ENCODE assay signal across 22 cellular contexts in the genomic region with DNA sequence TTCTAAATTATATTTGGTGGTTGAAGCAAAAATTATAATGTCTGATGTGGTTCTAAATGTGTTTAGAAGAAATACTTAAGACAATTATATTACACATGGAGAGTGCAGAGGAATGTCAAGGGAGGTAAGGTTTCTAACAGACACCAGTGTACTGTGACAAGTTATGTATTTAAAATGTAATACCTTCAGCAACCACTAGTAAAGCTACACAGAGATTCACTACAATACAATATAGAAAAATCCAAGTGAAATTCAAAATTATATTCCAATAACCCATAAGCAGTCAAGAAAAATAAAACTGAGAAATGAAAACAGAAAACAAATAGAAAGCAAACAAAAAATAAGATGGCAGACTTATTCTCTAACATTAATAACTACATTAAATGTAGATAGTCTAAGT.
A peak's percentile ranks its signal among the peaks of the same experiment; 100 is the strongest.
DNase-seq lines count a peak whose midpoint lies in the region; ATAC-seq and TF ChIP-seq lines count a peak whose summit lies in the region.
"Had no signal": no experiment of that assay in that cellular context is flagged by ENCODE, and none has a peak within 500 bp of the region (broad histone marks: within the 10 kb centered on the region; RNA-seq: fewer than 3 reads in every experiment).

No MANE protein-coding gene starts in this region.

- no peaks in the 10 kb centered on the region for H3K9me3 ChIP-seq in neural progenitor cell (ENCODE audit: low read depth)
- H3K9me3 ChIP-seq: body of pancreas, gastroesophageal sphincter, lower lobe of right lung, prostate gland had no signal

- H2AFZ ChIP-seq in neural progenitor cell (replicated peaks) = no peak overlapping the region

- H4K20me1 ChIP-seq in neural progenitor cell (ENCODE audit: low read depth) = no peaks in the 10 kb centered on the region

- H3K9ac ChIP-seq in neural progenitor cell = no peak overlapping the region

- H3K27me3 ChIP-seq in neural progenitor cell = no peaks in the 10 kb centered on the region
- H3K27me3 ChIP-seq: body of pancreas, gastroesophageal sphincter had no signal

- H3K27me3 Mint-ChIP-seq in WTC11 (ENCODE audit: low read depth) (no peaks in the 10 kb centered on the region), neural progenitor cell (ENCODE audit: insufficient read depth, low read depth) (no peaks in the 10 kb centered on the region)
- no peaks in the 10 kb centered on the region for H3K27me3 Mint-ChIP-seq in activated T-cell treated with anti-CD3 and anti-CD28 coated beads, Interleukin-2, amount 50 U/mL, for 4 hours (ENCODE audit: low read depth)
- H3K27me3 Mint-ChIP-seq: activated naive CD8-positive, alpha-beta T cell treated with anti-CD3 and anti-CD28 coated beads for 36 hours had no signal

- H3K27ac Mint-ChIP-seq in WTC11 (no peak overlapping the region), neural progenitor cell (no peak overlapping the region)
- H3K27ac Mint-ChIP-seq: activated CD8-positive, alpha-beta T cell treated with anti-CD3 and anti-CD28 coated beads, Interleukin-2, amount 10 ng/mL, durations not matched to agents 7 days and 5 days; activated naive CD8-positive, alpha-beta T cell treated with anti-CD3 and anti-CD28 coated beads for 36 hours; activated T-cell treated with anti-CD3 and anti-CD28 coated beads, Interleukin-2, amount 50 U/mL, for 72 hours; naive B cell had no signal

- H3K36me3 Mint-ChIP-seq in WTC11 (no peaks in the 10 kb centered on the region), neural progenitor cell (no peaks in the 10 kb centered on the region)
- no peaks in the 10 kb centered on the region for H3K36me3 Mint-ChIP-seq in activated T-cell treated with anti-CD3 and anti-CD28 coated beads, Interleukin-2, amount 50 U/mL, for 4 hours (ENCODE audit: insufficient read depth)
- H3K36me3 Mint-ChIP-seq: activated naive CD8-positive, alpha-beta T cell treated with anti-CD3 and anti-CD28 coated beads for 36 hours; naive B cell had no signal

- no peak overlapping the region for H3K4me2 ChIP-seq in neural progenitor cell

- H3F3A ChIP-seq in neural progenitor cell (ENCODE audit: low read depth) = no peaks in the 10 kb centered on the region

- DNase-seq in WTC11 (ENCODE audit: low spot score) = no peak
- no peak for DNase-seq in neural progenitor cell (ENCODE audit: low spot score)
- no peak for DNase-seq in hepatic stellate cell (ENCODE audit: low spot score)
- no peak for DNase-seq in activated T-cell treated with anti-CD3 and anti-CD28 coated beads, Interleukin-2, amount 50 U/mL, for 4 hours
- DNase-seq: activated CD4-positive, CD25-positive, alpha-beta regulatory T cell; activated CD8-positive, alpha-beta T cell treated with anti-CD3 and anti-CD28 coated beads, Interleukin-2, amount 10 ng/mL, durations not matched to agents 7 days and 5 days; activated naive CD8-positive, alpha-beta T cell treated with anti-CD3 and anti-CD28 coated beads for 36 hours; activated T-cell treated with anti-CD3 and anti-CD28 coated beads, Interleukin-2, amount 50 U/mL, for 72 hours; body of pancreas; cortex of kidney; DMS153; lower lobe of right lung; naive B cell; SHP77 treated with DMSO at 0.1 percent for 48 hours; stimulated activated naive CD4-positive, alpha-beta T cell; trophoblast cell had no signal

- no peak overlapping the region for H3K4me3 ChIP-seq in neural progenitor cell
- H3K4me3 ChIP-seq: body of pancreas, gastroesophageal sphincter, lower lobe of right lung, prostate gland had no signal

- H3K4me1 Mint-ChIP-seq in WTC11 = no peaks in the 10 kb centered on the region
- H3K4me1 Mint-ChIP-seq in neural progenitor cell = peaks cover 3% of the 10 kb centered on the region
- H3K4me1 Mint-ChIP-seq in activated T-cell treated with anti-CD3 and anti-CD28 coated beads, Interleukin-2, amount 50 U/mL, for 4 hours (ENCODE audit: low read depth) = no peaks in the 10 kb centered on the region
- H3K4me1 Mint-ChIP-seq: activated naive CD8-positive, alpha-beta T cell treated with anti-CD3 and anti-CD28 coated beads for 36 hours; naive B cell had no signal

- no peaks in the 10 kb centered on the region for H3K36me3 ChIP-seq in neural progenitor cell
- H3K36me3 ChIP-seq: gastroesophageal sphincter, lower lobe of right lung, prostate gland had no signal

- no peak overlapping the region for H3K4me3 Mint-ChIP-seq in WTC11
- no peak overlapping the region for H3K4me3 Mint-ChIP-seq in neural progenitor cell
- no peak overlapping the region for H3K4me3 Mint-ChIP-seq in activated T-cell treated with anti-CD3 and anti-CD28 coated beads, Interleukin-2, amount 50 U/mL, for 4 hours
- H3K4me3 Mint-ChIP-seq: activated CD8-positive, alpha-beta T cell treated with anti-CD3 and anti-CD28 coated beads, Interleukin-2, amount 10 ng/mL, durations not matched to agents 7 days and 5 days; activated naive CD8-positive, alpha-beta T cell treated with anti-CD3 and anti-CD28 coated beads for 36 hours; activated T-cell treated with anti-CD3 and anti-CD28 coated beads, Interleukin-2, amount 50 U/mL, for 72 hours; naive B cell had no signal

- CTCF ChIA-PET in WTC11 (lab: Charles Lee) = no interaction called here

- H3K9me3 Mint-ChIP-seq in WTC11 (no peaks in the 10 kb centered on the region), neural progenitor cell (no peaks in the 10 kb centered on the region)
- H3K9me3 Mint-ChIP-seq in activated T-cell treated with anti-CD3 and anti-CD28 coated beads, Interleukin-2, amount 50 U/mL, for 4 hours = peaks cover 9% of the 10 kb centered on the region
- H3K9me3 Mint-ChIP-seq: activated T-cell treated with anti-CD3 and anti-CD28 coated beads, Interleukin-2, amount 50 U/mL, for 72 hours; naive B cell had no signal

- ATAC-seq in GM21367 (IDR thresholded peaks at IDR 0.05; ENCODE audit: unreplicated experiment) = peak; percentile 63
- peak; percentile 76 for ATAC-seq in HG03354 (IDR thresholded peaks at IDR 0.05; ENCODE audit: poor library complexity, severe bottlenecking, unreplicated experiment)
- peak; percentile 53 for ATAC-seq in WTC11
- ATAC-seq in HG03460 (IDR thresholded peaks at IDR 0.05; ENCODE audit: unreplicated experiment) = no peak
- no peak for ATAC-seq in HG03095 (IDR thresholded peaks at IDR 0.05; ENCODE audit: unreplicated experiment)
- ATAC-seq in activated T-cell treated with anti-CD3 and anti-CD28 coated beads, Interleukin-2, amount 50 U/mL, for 4 hours = no peak
- ATAC-seq: activated CD8-positive, alpha-beta T cell treated with anti-CD3 and anti-CD28 coated beads, Interleukin-2, amount 10 ng/mL, durations not matched to agents 7 days and 5 days; activated T-cell treated with anti-CD3 and anti-CD28 coated beads, Interleukin-2, amount 50 U/mL, for 72 hours; body of pancreas; gastroesophageal sphincter; lower lobe of right lung had no signal

- H3K27ac ChIP-seq in neural progenitor cell = no peak overlapping the region
- H3K27ac ChIP-seq: body of pancreas, gastroesophageal sphincter, lower lobe of right lung, prostate gland had no signal

- no peaks in the 10 kb centered on the region for H3K4me1 ChIP-seq in neural progenitor cell
- H3K4me1 ChIP-seq: body of pancreas, gastroesophageal sphincter, lower lobe of right lung, prostate gland had no signal

- POLR2A ChIA-PET in WTC11 (lab: Charles Lee) = no interaction called here

- TF ChIP-seq CTCF in WTC11 (IDR thresholded peaks at IDR 0.05) = no peak
- peak; percentile 31 for TF ChIP-seq CTCF in neural progenitor cell (IDR thresholded peaks at IDR 0.05)

- H3K79me2 ChIP-seq in neural progenitor cell (ENCODE audit: low read depth) = no peaks in the 10 kb centered on the region

TF ChIP-seq in WTC11, 78 proteins besides CTCF, POLR2A, EP300 and RAD21 (continues in another document):
- TF ChIP-seq, protein P1, sequence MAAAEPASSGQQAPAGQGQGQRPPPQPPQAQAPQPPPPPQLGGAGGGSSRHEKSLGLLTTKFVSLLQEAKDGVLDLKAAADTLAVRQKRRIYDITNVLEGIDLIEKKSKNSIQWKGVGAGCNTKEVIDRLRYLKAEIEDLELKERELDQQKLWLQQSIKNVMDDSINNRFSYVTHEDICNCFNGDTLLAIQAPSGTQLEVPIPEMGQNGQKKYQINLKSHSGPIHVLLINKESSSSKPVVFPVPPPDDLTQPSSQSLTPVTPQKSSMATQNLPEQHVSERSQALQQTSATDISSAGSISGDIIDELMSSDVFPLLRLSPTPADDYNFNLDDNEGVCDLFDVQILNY (CRISPR knock-in tag; IDR thresholded peaks at IDR 0.05) = no peak
- TF ChIP-seq, protein P2, sequence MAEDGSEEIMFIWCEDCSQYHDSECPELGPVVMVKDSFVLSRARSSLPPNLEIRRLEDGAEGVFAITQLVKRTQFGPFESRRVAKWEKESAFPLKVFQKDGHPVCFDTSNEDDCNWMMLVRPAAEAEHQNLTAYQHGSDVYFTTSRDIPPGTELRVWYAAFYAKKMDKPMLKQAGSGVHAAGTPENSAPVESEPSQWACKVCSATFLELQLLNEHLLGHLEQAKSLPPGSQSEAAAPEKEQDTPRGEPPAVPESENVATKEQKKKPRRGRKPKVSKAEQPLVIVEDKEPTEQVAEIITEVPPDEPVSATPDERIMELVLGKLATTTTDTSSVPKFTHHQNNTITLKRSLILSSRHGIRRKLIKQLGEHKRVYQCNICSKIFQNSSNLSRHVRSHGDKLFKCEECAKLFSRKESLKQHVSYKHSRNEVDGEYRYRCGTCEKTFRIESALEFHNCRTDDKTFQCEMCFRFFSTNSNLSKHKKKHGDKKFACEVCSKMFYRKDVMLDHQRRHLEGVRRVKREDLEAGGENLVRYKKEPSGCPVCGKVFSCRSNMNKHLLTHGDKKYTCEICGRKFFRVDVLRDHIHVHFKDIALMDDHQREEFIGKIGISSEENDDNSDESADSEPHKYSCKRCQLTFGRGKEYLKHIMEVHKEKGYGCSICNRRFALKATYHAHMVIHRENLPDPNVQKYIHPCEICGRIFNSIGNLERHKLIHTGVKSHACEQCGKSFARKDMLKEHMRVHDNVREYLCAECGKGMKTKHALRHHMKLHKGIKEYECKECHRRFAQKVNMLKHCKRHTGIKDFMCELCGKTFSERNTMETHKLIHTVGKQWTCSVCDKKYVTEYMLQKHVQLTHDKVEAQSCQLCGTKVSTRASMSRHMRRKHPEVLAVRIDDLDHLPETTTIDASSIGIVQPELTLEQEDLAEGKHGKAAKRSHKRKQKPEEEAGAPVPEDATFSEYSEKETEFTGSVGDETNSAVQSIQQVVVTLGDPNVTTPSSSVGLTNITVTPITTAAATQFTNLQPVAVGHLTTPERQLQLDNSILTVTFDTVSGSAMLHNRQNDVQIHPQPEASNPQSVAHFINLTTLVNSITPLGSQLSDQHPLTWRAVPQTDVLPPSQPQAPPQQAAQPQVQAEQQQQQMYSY (CRISPR knock-in tag; IDR thresholded peaks at IDR 0.05) = no peak
- TF ChIP-seq TP53 (CRISPR knock-in tag; IDR thresholded peaks at IDR 0.05) (no peak), FOXP1 (CRISPR knock-in tag; IDR thresholded peaks at IDR 0.05; ENCODE audit: borderline replicate concordance) (no peak), SMAD4 (CRISPR knock-in tag; IDR thresholded peaks at IDR 0.05) (no peak), NR1H2 (CRISPR knock-in tag; IDR thresholded peaks at IDR 0.05) (no peak)

Comparison
In these comparisons a context has a peak if more than half of its experiments do, and no peak if none do; other contexts are left out.
1. ATAC-seq: peak in GM21367 (single experiment), HG03354 (single experiment) and WTC11 (single experiment); none in HG03460 (single experiment), HG03095 (single experiment) and activated T-cell treated with anti-CD3 and anti-CD28 coated beads, Interleukin-2, amount 50 U/mL, for 4 hours (0 of 2).